Comparison of ENCODE assay signal across 2 cellular contexts in the genomic region with DNA sequence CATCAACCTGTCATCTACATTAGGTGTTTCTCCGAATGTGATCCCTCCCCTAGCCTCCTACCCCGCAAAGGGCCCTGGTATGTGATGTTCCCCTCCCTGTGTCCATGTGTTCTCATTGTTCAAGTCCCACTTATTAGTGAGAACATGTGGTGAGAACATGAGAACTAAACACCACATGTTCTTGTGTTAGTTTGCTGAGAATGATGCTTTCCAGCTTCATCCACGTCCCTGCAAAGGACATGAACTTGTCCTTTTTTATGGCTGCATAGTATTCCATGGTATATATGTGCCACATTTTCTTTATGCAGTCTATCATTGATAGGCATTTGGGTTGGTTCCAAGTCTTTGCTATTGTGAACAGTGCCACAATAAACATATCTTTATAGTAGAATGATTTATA. TPM values are rescaled to one million over a fixed set of nuclear protein-coding genes. Genes with fewer than 3 reads are reported as not detected.
"Had no signal": no experiment of that assay in that cellular context is flagged by ENCODE, and none has a peak within 500 bp of the region (broad histone marks: within the 10 kb centered on the region; RNA-seq: fewer than 3 reads in every experiment).

No MANE protein-coding gene starts in this region.

RNA-seq across cellular contexts. Expression of a gene that starts 43.3 kb away (rescaled TPM):
- polyA plus RNA-seq: naive thymus-derived CD8-positive, alpha-beta T cell; neural cell had no signal
